25 cellular contexts compared by ENCODE assay signal in the genomic region with DNA sequence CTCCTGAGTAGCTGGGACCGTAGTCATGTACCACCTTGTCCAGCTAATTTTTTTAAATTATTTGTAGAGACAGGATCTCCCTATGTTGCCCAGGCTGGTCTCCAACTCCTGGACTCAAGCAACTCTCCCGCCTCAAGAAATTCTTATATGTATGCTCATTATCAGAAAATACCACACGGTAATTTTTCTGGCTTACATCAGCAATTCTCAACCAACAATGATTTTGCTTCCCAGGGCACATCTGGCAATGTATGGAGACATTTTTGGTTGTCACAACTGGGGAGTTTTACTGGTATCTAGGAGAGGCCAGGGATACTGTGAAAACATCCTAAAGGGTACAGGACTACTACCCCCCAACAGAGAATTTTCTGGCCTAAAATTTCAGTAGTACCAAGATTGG. TPM values are rescaled to one million over a fixed set of nuclear protein-coding genes. Genes with fewer than 3 reads are reported as not detected.
DNase-seq lines count a peak whose midpoint lies in the region; ATAC-seq and TF ChIP-seq lines count a peak whose summit lies in the region.
"Had no signal": no experiment of that assay in that cellular context is flagged by ENCODE, and none has a peak within 500 bp of the region (broad histone marks: within the 10 kb centered on the region; RNA-seq: fewer than 3 reads in every experiment).

No MANE protein-coding gene starts in this region.

- peaks cover 0 to 100% (median 91%) of the 10 kb centered on the region in 9 donors for H3K36me3 ChIP-seq in heart left ventricle
- H3K36me3 ChIP-seq in uterus: no peaks in the 10 kb centered on the region
- H3K36me3 ChIP-seq in BE2C: peaks cover 48% of the 10 kb centered on the region

- no peaks in the 10 kb centered on the region for H3K27me3 Mint-ChIP-seq in neural crest cell (ENCODE audit: low read depth)
- H3K27me3 Mint-ChIP-seq: activated CD4-positive, alpha-beta memory T cell treated with anti-CD3 and anti-CD28 coated beads for 36 hours; activated naive CD8-positive, alpha-beta T cell; CD4-positive, alpha-beta memory T cell; naive thymus-derived CD8-positive, alpha-beta T cell had no signal

- no peaks in the 10 kb centered on the region for H3K9me3 Mint-ChIP-seq in neural crest cell
- H3K9me3 Mint-ChIP-seq: activated CD4-positive, alpha-beta memory T cell treated with anti-CD3 and anti-CD28 coated beads for 36 hours; CD4-positive, alpha-beta memory T cell; naive thymus-derived CD8-positive, alpha-beta T cell had no signal

- peaks cover 24% of the 10 kb centered on the region for H3K4me1 Mint-ChIP-seq in neural crest cell
- H3K4me1 Mint-ChIP-seq: CD4-positive, alpha-beta memory T cell; naive thymus-derived CD8-positive, alpha-beta T cell had no signal

- H3K4me1 ChIP-seq in heart left ventricle: peaks cover 0 to 49% (median 26%) of the 10 kb centered on the region in 12 donors
- no peaks in the 10 kb centered on the region for H3K4me1 ChIP-seq in uterus
- H3K4me1 ChIP-seq in BE2C: no peaks in the 10 kb centered on the region

- 82 to 90% (median 83%) methylated on average over 3 of the region's 3 CpGs for WGBS in heart left ventricle, 4 donors

- no peak for ATAC-seq in heart left ventricle
- ATAC-seq: left lobe of liver; naive thymus-derived CD8-positive, alpha-beta T cell had no signal

- TF ChIP-seq POLR2A in heart left ventricle (IDR thresholded peaks at IDR 0.05) (no peak), uterus (IDR thresholded peaks at IDR 0.05) (no peak)

- H3K4me3 ChIP-seq in heart left ventricle: no peak overlapping the region
- no peak overlapping the region for H3K4me3 ChIP-seq in dorsolateral prefrontal cortex
- no peak overlapping the region for H3K4me3 ChIP-seq in uterus
- H3K4me3 ChIP-seq in BE2C (ENCODE audit: low read depth, low read length): no peak overlapping the region
- H3K4me3 ChIP-seq: HAP-1, smooth muscle cell, upper lobe of left lung had no signal

- H3K36me3 Mint-ChIP-seq in neural crest cell (ENCODE audit: low read depth): peaks cover 28% of the 10 kb centered on the region

- H3K27me3 ChIP-seq in heart left ventricle (no peaks in the 10 kb centered on the region), dorsolateral prefrontal cortex (no peaks in the 10 kb centered on the region), uterus (no peaks in the 10 kb centered on the region), BE2C (no peaks in the 10 kb centered on the region)
- H3K27me3 ChIP-seq: upper lobe of left lung had no signal

- TF ChIP-seq CTCF in heart left ventricle (IDR thresholded peaks at IDR 0.05) (no peak), dorsolateral prefrontal cortex (IDR thresholded peaks at IDR 0.05 in 54 of 56, conservative IDR thresholded peaks at IDR 0.05 in 2 of 56; ENCODE audit: low read depth in 1 of 56, partially characterized antibody in 56 of 56) (no peak), neural crest cell (conservative IDR thresholded peaks at IDR 0.05) (no peak), uterus (IDR thresholded peaks at IDR 0.05) (no peak), BE2C (IDR thresholded peaks at IDR 0.05; ENCODE audit: low read depth, low read length) (no peak)

- H3K9me3 ChIP-seq in heart left ventricle: no peaks in the 10 kb centered on the region
- H3K9me3 ChIP-seq in uterus: no peaks in the 10 kb centered on the region
- no peaks in the 10 kb centered on the region for H3K9me3 ChIP-seq in BE2C
- H3K9me3 ChIP-seq: HAP-1, upper lobe of left lung had no signal

- intact Hi-C loops in heart left ventricle (cut with DNase I) (no loop called here), cardiac septum (cut with DNase I) (no loop called here), dorsolateral prefrontal cortex (cut with DNase I) (no loop called here), uterus (cut with DNase I; ENCODE audit: low total_unique reads) (no loop called here)

- H3K27ac ChIP-seq in heart left ventricle (peak overlapping the region; percentile 28 to 82 (median 73)), dorsolateral prefrontal cortex (peak overlapping the region in 55 of 59 donors; percentile 1 to 88 (median 74)), uterus (peak overlapping the region; percentile 26 to 62)

- no peak overlapping the region for H3K4me3 Mint-ChIP-seq in neural crest cell
- H3K4me3 Mint-ChIP-seq: activated CD4-positive, alpha-beta memory T cell treated with anti-CD3 and anti-CD28 coated beads for 36 hours; activated naive CD8-positive, alpha-beta T cell; CD4-positive, alpha-beta memory T cell; naive thymus-derived CD8-positive, alpha-beta T cell had no signal

- DNase-seq in heart left ventricle: no peak
- DNase-seq in cardiac septum (ENCODE audit: low spot score): no peak
- DNase-seq in dorsolateral prefrontal cortex: no peak
- DNase-seq in neural crest cell (ENCODE audit: low read depth, low spot score): no peak
- no peak for DNase-seq in uterus
- no peak for DNase-seq in ecto neural progenitor cell (ENCODE audit: low spot score)
- no peak for DNase-seq in mesenteric fat pad (ENCODE audit: low spot score)
- no peak for DNase-seq in BE2C
- DNase-seq: 8988T; activated CD4-positive, alpha-beta memory T cell treated with anti-CD3 and anti-CD28 coated beads for 36 hours; activated CD8-positive, alpha-beta memory T cell treated with anti-CD3 and anti-CD28 coated beads, Interleukin-2, amount 50 U/mL, for 4 hours; aorta; CD4-positive, alpha-beta memory T cell; naive thymus-derived CD8-positive, alpha-beta T cell; NCI-H1105 treated with DMSO at 0.1 percent for 48 hours; NCI-H2029 treated with DMSO at 0.1 percent for 48 hours; NCI-H2227 treated with DMSO at 0.1 percent for 48 hours; occipital lobe; stimulated activated CD4-positive, alpha-beta T cell treated with anti-CD3 and anti-CD28 coated beads, Interleukin-2, amount 100 ng/mL, for 24 hours; T-helper 1 cell; upper lobe of left lung had no signal

- peak overlapping the region; percentile 6 for H3K27ac Mint-ChIP-seq in neural crest cell (ENCODE audit: unreplicated experiment)
- H3K27ac Mint-ChIP-seq: activated CD4-positive, alpha-beta memory T cell treated with anti-CD3 and anti-CD28 coated beads for 36 hours; activated naive CD8-positive, alpha-beta T cell had no signal

RNA-seq across cellular contexts. Expression of a gene that starts 10.8 kb away (rescaled TPM):
- total RNA-seq in heart left ventricle (100 to 1,000 TPM; 189 to 446 (median 218) TPM), cardiac septum (168 TPM), dorsolateral prefrontal cortex (100 to 1,000 TPM; 118 to 280 (median 179) TPM), neural crest cell (229 and 234 TPM in 2 replicates), uterus (100 to 1,000 TPM; 142 to 485 (median 230) TPM), mesenteric fat pad (168 TPM)
- 100 to 1,000 TPM; 379 to 702 TPM for polyA plus RNA-seq in heart left ventricle
- polyA plus RNA-seq in BE2C (2012; ENCODE audit: insufficient read depth, insufficient read length, low read depth): 615 TPM
